8 cellular contexts compared by ENCODE assay signal in the genomic region with DNA sequence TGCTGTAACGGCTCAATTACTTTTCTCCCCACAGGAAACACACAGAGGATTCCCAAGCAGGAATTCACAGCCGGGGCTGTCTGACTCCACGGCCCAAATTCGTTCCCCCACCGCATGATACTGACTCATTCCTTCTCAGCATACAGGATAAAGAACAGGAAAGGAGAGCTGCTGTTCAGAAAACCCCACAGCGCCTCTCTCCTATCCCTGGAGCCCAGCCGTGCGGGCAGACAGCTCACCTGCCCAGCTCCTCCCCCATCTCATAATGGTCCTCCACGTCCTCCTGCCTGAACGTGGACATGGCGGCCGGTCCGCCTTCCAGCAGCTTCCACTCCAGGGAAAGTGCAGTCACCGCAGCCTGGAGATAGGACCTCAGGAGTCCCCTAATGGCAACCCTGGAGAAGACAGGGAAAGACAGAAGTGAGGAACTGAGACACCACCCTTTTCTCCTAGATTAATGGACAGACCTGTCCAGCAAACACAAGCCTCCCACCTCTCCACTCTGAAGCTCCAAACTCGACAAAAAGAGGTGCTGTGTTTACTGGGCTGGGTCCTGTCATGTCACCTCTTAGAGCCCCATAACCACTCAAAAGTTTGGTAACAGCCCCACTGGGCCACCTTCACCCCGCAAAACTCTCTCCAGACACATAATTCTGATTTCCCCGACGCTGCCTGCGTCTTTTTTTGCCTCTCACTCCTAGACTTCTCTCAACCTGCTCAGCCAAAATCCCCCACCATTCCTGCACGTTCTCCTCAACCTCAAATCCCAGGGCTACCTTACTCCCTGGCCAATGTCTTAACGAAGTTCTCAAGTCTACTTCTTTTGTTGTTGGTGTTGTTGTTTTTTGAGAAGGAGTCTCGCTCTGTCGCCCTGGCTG. TPM values are rescaled to one million over a fixed set of nuclear protein-coding genes. Genes with fewer than 3 reads are reported as not detected.
DNase-seq lines count a peak whose midpoint lies in the region; ATAC-seq lines count a peak whose summit lies in the region.

No MANE protein-coding gene starts in this region.

- no peaks in the 10 kb centered on the region for H3K27me3 Mint-ChIP-seq in activated naive CD4-positive, alpha-beta T cell treated with anti-CD3 and anti-CD28 coated beads, Interleukin-2, amount 50 U/mL, for 24 hours
- H3K27me3 Mint-ChIP-seq in activated CD4-positive, alpha-beta memory T cell treated with anti-CD3 and anti-CD28 coated beads for 36 hours, result no peaks in the 10 kb centered on the region

- intact Hi-C loops in activated CD4-positive, alpha-beta memory T cell treated with anti-CD3 and anti-CD28 coated beads for 36 hours (cut with micrococcal nuclease), result loop anchor here (5.0 kb wide), 2 partner anchors 207 to 213 kb away; partner anchors contain the start of genes ANKRD24, APBA3, MRPL54 and SIRT6
- intact Hi-C loops in Right ventricle myocardium superior (cut with DNase I), result no loop called here

- POLR2A ChIA-PET in activated CD4-positive, alpha-beta memory T cell treated with anti-CD3 and anti-CD28 coated beads for 36 hours (lab: Charles Lee), result interaction anchor here (1.3 kb wide), 1 partner anchor 16 kb away, joined by 5 read pairs; the partner anchor contains the start of gene EEF2

- H3K4me3 Mint-ChIP-seq in activated naive CD4-positive, alpha-beta T cell treated with anti-CD3 and anti-CD28 coated beads, Interleukin-2, amount 50 U/mL, for 24 hours, result peak overlapping the region; percentile 94
- H3K4me3 Mint-ChIP-seq in activated CD4-positive, alpha-beta memory T cell treated with anti-CD3 and anti-CD28 coated beads for 36 hours, result peak overlapping the region; percentile 85

- peaks cover 2% of the 10 kb centered on the region for H3K36me3 Mint-ChIP-seq in activated naive CD4-positive, alpha-beta T cell treated with anti-CD3 and anti-CD28 coated beads, Interleukin-2, amount 50 U/mL, for 24 hours
- peaks cover 11% of the 10 kb centered on the region for H3K36me3 Mint-ChIP-seq in activated CD4-positive, alpha-beta memory T cell treated with anti-CD3 and anti-CD28 coated beads for 36 hours

- DNase-seq in activated naive CD4-positive, alpha-beta T cell treated with Interleukin-2 at 50 U/mL for 16 hours, result no peak
- no peak for DNase-seq in activated CD4-positive, alpha-beta memory T cell treated with anti-CD3 and anti-CD28 coated beads for 36 hours
- no peak for DNase-seq in Right ventricle myocardium superior
- DNase-seq in retina, result peak; percentile 25
- DNase-seq in NCI-H748 treated with DMSO at 0.1 percent for 48 hours (lab: John Stamatoyannopoulos, UW), result no peak
- no peak for DNase-seq in NCI-H1930 (lab: John Stamatoyannopoulos, UW)

- H3K27ac Mint-ChIP-seq in activated naive CD4-positive, alpha-beta T cell treated with anti-CD3 and anti-CD28 coated beads, Interleukin-2, amount 50 U/mL, for 24 hours, result peak overlapping the region; percentile 84
- H3K27ac Mint-ChIP-seq in activated CD4-positive, alpha-beta memory T cell treated with anti-CD3 and anti-CD28 coated beads for 36 hours, result no peak overlapping the region

- peaks cover 28% of the 10 kb centered on the region for H3K4me1 Mint-ChIP-seq in activated naive CD4-positive, alpha-beta T cell treated with anti-CD3 and anti-CD28 coated beads, Interleukin-2, amount 50 U/mL, for 24 hours
- H3K4me1 Mint-ChIP-seq in activated CD4-positive, alpha-beta memory T cell treated with anti-CD3 and anti-CD28 coated beads for 36 hours (ENCODE audit: low read depth), result peaks cover 17% of the 10 kb centered on the region

- H3K9me3 Mint-ChIP-seq in activated naive CD4-positive, alpha-beta T cell treated with anti-CD3 and anti-CD28 coated beads, Interleukin-2, amount 50 U/mL, for 24 hours, result no peaks in the 10 kb centered on the region
- H3K9me3 Mint-ChIP-seq in activated CD4-positive, alpha-beta memory T cell treated with anti-CD3 and anti-CD28 coated beads for 36 hours, result no peaks in the 10 kb centered on the region

- ATAC-seq in Right ventricle myocardium superior (ENCODE audit: poor library complexity), result peak; percentile 4
- no peak for ATAC-seq in GM18517 (IDR thresholded peaks at IDR 0.05; ENCODE audit: unreplicated experiment)

- CTCF ChIA-PET in activated CD4-positive, alpha-beta memory T cell treated with anti-CD3 and anti-CD28 coated beads for 36 hours (lab: Charles Lee), result interaction anchor here (3.7 to 4.9 kb wide), 2 partner anchors 15 to 18 kb away, joined by 24 to 26 read pairs; partner anchors contain the start of gene EEF2

RNA-seq across cellular contexts. Expression of gene DAPK3, which starts 1.2 kb away (rescaled TPM):
- 10 to 100 TPM; 32.4 to 33.3 TPM for total RNA-seq in activated CD4-positive, alpha-beta memory T cell treated with anti-CD3 and anti-CD28 coated beads for 36 hours
- total RNA-seq in Right ventricle myocardium superior, result 70.5 TPM

RNA-seq across cellular contexts. Expression of gene EEF2, which starts 15.6 kb away (rescaled TPM):
- 1,000 to 10,000 TPM; 3,113 to 3,225 TPM for total RNA-seq in activated CD4-positive, alpha-beta memory T cell treated with anti-CD3 and anti-CD28 coated beads for 36 hours
- total RNA-seq in Right ventricle myocardium superior, result 1,974 TPM

RNA-seq across cellular contexts. Expression of gene NMRK2, which starts 36.8 kb away (rescaled TPM):
- total RNA-seq in activated CD4-positive, alpha-beta memory T cell treated with anti-CD3 and anti-CD28 coated beads for 36 hours, result not detected
- total RNA-seq in Right ventricle myocardium superior, result 589 TPM

RNA-seq across cellular contexts. Expression of gene PIAS4, which starts 37.9 kb away (rescaled TPM):
- 10 to 100 TPM; 22.5 to 24.4 TPM for total RNA-seq in activated CD4-positive, alpha-beta memory T cell treated with anti-CD3 and anti-CD28 coated beads for 36 hours
- total RNA-seq in Right ventricle myocardium superior, result 16.7 TPM

Comparison
In these comparisons a context has a peak if more than half of its experiments do, and no peak if none do; other contexts are left out.
1. RNA of gene NMRK2, which starts 36.8 kb away (total RNA-seq): 589 TPM in Right ventricle myocardium superior (single experiment); not detected in activated CD4-positive, alpha-beta memory T cell treated with anti-CD3 and anti-CD28 coated beads for 36 hours; every median in the first group is over 100 times any median in the second.